ENCODE assay signal across 1 cellular context in the genomic region with DNA sequence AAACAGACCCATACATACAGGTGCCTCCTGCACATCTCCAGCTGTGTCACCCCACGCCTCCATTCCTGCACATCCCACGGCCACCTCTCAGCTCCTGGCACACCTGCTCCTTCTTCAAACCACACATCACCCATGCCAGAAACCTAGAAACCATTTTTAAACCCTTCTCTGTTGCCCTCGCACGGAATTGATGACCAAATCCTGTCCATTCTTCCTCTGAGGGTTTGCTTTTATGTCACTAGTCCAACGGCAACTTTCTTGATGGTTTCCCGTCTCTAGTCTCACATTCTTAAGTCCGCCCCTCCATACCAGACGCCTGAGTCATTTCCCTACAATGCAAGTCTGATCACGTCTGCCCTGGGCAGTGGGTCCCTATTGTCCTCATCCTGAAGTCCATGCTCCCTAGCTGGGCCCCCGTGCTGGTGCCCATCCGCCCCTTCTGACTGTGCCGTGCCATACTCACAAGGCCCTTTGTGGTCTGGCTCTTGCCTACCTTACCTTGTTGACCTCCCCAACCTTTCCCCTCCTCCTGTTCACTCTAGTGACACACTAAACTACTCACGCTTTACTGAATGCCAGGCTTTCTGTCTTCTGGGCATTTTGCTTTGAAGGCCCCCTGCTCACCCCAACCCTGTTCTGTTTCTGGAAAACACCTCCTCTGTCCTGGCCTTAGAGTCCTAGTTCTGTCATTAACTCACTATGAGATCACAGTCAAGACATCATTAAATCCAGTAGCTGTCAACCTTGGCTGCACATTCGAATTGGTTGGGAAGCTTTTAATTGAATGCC.
TF ChIP-seq lines count a peak whose summit lies in the region.

No MANE protein-coding gene starts in this region.

TF ChIP-seq in GM12878, 131 proteins besides CTCF, POLR2A, EP300 and RAD21 (continued from another document and continues in another):
- TF ChIP-seq, protein P1, sequence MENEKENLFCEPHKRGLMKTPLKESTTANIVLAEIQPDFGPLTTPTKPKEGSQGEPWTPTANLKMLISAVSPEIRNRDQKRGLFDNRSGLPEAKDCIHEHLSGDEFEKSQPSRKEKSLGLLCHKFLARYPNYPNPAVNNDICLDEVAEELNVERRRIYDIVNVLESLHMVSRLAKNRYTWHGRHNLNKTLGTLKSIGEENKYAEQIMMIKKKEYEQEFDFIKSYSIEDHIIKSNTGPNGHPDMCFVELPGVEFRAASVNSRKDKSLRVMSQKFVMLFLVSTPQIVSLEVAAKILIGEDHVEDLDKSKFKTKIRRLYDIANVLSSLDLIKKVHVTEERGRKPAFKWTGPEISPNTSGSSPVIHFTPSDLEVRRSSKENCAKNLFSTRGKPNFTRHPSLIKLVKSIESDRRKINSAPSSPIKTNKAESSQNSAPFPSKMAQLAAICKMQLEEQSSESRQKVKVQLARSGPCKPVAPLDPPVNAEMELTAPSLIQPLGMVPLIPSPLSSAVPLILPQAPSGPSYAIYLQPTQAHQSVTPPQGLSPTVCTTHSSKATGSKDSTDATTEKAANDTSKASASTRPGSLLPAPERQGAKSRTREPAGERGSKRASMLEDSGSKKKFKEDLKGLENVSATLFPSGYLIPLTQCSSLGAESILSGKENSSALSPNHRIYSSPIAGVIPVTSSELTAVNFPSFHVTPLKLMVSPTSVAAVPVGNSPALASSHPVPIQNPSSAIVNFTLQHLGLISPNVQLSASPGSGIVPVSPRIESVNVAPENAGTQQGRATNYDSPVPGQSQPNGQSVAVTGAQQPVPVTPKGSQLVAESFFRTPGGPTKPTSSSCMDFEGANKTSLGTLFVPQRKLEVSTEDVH (IDR thresholded peaks at IDR 0.05; ENCODE audit: low read depth, partially characterized antibody) = no peak
- TF ChIP-seq, protein P2, sequence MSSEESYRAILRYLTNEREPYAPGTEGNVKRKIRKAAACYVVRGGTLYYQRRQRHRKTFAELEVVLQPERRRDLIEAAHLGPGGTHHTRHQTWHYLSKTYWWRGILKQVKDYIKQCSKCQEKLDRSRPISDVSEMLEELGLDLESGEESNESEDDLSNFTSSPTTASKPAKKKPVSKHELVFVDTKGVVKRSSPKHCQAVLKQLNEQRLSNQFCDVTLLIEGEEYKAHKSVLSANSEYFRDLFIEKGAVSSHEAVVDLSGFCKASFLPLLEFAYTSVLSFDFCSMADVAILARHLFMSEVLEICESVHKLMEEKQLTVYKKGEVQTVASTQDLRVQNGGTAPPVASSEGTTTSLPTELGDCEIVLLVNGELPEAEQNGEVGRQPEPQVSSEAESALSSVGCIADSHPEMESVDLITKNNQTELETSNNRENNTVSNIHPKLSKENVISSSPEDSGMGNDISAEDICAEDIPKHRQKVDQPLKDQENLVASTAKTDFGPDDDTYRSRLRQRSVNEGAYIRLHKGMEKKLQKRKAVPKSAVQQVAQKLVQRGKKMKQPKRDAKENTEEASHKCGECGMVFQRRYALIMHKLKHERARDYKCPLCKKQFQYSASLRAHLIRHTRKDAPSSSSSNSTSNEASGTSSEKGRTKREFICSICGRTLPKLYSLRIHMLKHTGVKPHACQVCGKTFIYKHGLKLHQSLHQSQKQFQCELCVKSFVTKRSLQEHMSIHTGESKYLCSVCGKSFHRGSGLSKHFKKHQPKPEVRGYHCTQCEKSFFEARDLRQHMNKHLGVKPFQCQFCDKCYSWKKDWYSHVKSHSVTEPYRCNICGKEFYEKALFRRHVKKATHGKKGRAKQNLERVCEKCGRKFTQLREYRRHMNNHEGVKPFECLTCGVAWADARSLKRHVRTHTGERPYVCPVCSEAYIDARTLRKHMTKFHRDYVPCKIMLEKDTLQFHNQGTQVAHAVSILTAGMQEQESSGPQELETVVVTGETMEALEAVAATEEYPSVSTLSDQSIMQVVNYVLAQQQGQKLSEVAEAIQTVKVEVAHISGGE (CRISPR knock-in tag; IDR thresholded peaks at IDR 0.05) = no peak
- TF ChIP-seq, protein P3, sequence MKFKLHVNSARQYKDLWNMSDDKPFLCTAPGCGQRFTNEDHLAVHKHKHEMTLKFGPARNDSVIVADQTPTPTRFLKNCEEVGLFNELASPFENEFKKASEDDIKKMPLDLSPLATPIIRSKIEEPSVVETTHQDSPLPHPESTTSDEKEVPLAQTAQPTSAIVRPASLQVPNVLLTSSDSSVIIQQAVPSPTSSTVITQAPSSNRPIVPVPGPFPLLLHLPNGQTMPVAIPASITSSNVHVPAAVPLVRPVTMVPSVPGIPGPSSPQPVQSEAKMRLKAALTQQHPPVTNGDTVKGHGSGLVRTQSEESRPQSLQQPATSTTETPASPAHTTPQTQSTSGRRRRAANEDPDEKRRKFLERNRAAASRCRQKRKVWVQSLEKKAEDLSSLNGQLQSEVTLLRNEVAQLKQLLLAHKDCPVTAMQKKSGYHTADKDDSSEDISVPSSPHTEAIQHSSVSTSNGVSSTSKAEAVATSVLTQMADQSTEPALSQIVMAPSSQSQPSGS (IDR thresholded peaks at IDR 0.05; ENCODE audit: low read length) = no peak
- TF ChIP-seq, protein P4, sequence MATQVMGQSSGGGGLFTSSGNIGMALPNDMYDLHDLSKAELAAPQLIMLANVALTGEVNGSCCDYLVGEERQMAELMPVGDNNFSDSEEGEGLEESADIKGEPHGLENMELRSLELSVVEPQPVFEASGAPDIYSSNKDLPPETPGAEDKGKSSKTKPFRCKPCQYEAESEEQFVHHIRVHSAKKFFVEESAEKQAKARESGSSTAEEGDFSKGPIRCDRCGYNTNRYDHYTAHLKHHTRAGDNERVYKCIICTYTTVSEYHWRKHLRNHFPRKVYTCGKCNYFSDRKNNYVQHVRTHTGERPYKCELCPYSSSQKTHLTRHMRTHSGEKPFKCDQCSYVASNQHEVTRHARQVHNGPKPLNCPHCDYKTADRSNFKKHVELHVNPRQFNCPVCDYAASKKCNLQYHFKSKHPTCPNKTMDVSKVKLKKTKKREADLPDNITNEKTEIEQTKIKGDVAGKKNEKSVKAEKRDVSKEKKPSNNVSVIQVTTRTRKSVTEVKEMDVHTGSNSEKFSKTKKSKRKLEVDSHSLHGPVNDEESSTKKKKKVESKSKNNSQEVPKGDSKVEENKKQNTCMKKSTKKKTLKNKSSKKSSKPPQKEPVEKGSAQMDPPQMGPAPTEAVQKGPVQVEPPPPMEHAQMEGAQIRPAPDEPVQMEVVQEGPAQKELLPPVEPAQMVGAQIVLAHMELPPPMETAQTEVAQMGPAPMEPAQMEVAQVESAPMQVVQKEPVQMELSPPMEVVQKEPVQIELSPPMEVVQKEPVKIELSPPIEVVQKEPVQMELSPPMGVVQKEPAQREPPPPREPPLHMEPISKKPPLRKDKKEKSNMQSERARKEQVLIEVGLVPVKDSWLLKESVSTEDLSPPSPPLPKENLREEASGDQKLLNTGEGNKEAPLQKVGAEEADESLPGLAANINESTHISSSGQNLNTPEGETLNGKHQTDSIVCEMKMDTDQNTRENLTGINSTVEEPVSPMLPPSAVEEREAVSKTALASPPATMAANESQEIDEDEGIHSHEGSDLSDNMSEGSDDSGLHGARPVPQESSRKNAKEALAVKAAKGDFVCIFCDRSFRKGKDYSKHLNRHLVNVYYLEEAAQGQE (IDR thresholded peaks at IDR 0.05; ENCODE audit: low read depth, low read length) = no peak
- TF ChIP-seq CBFB (IDR thresholded peaks at IDR 0.05; ENCODE audit: low read depth) = no peak; the same call in 1 of the 2 replicates
- TF ChIP-seq ZNF274 (IDR thresholded peaks at IDR 0.05; ENCODE audit: insufficient read depth, insufficient read length) = no peak
- no peak for TF ChIP-seq ATF7 (IDR thresholded peaks at IDR 0.05; ENCODE audit: low read depth)
- no peak for TF ChIP-seq NFXL1 (IDR thresholded peaks at IDR 0.05; ENCODE audit: borderline replicate concordance)
- peak in 1 of 2 experiments; percentile 60; a peak in 2 of 4 replicates for TF ChIP-seq ETV6 (conservative IDR thresholded peaks at IDR 0.05 in 1 of 2, IDR thresholded peaks at IDR 0.05 in 1 of 2; ENCODE audit: borderline replicate concordance in 1 of 2, low read depth in 1 of 2)
- TF ChIP-seq POLR2AphosphoS2 (IDR thresholded peaks at IDR 0.05; ENCODE audit: low read depth, low read length) = no peak
- TF ChIP-seq TCF7 (IDR thresholded peaks at IDR 0.05; ENCODE audit: borderline replicate concordance) = 0 out of 2 replicates have a peak, but pooled peaks have one; percentile 34
- TF ChIP-seq TCF12 (IDR thresholded peaks at IDR 0.05; ENCODE audit: low read depth, low read length) = peak; percentile 91
- TF ChIP-seq, protein P5, sequence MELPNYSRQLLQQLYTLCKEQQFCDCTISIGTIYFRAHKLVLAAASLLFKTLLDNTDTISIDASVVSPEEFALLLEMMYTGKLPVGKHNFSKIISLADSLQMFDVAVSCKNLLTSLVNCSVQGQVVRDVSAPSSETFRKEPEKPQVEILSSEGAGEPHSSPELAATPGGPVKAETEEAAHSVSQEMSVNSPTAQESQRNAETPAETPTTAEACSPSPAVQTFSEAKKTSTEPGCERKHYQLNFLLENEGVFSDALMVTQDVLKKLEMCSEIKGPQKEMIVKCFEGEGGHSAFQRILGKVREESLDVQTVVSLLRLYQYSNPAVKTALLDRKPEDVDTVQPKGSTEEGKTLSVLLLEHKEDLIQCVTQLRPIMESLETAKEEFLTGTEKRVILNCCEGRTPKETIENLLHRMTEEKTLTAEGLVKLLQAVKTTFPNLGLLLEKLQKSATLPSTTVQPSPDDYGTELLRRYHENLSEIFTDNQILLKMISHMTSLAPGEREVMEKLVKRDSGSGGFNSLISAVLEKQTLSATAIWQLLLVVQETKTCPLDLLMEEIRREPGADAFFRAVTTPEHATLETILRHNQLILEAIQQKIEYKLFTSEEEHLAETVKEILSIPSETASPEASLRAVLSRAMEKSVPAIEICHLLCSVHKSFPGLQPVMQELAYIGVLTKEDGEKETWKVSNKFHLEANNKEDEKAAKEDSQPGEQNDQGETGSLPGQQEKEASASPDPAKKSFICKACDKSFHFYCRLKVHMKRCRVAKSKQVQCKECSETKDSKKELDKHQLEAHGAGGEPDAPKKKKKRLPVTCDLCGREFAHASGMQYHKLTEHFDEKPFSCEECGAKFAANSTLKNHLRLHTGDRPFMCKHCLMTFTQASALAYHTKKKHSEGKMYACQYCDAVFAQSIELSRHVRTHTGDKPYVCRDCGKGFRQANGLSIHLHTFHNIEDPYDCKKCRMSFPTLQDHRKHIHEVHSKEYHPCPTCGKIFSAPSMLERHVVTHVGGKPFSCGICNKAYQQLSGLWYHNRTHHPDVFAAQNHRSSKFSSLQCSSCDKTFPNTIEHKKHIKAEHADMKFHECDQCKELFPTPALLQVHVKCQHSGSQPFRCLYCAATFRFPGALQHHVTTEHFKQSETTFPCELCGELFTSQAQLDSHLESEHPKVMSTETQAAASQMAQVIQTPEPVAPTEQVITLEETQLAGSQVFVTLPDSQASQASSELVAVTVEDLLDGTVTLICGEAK (IDR thresholded peaks at IDR 0.05; ENCODE audit: borderline replicate concordance) = no peak
- no peak for TF ChIP-seq LARP7 (IDR thresholded peaks at IDR 0.05)
- TF ChIP-seq TCF3 (IDR thresholded peaks at IDR 0.05; ENCODE audit: borderline replicate concordance, insufficient read depth, low read depth, low read length) = peak; percentile 80
- TF ChIP-seq BRCA1 (IDR thresholded peaks at IDR 0.05; ENCODE audit: low read depth, low read length) = no peak
- TF ChIP-seq RUNX3 (IDR thresholded peaks at IDR 0.05; ENCODE audit: low read length) = peak; percentile 87
- TF ChIP-seq EED (IDR thresholded peaks at IDR 0.05; ENCODE audit: low read depth) = peak; percentile 83
- peak; percentile 80; the same call in 1 of the 2 replicates for TF ChIP-seq NFIC (IDR thresholded peaks at IDR 0.05; ENCODE audit: low read depth, low read length)
- TF ChIP-seq EGR1 (IDR thresholded peaks at IDR 0.05; ENCODE audit: borderline replicate concordance in 1 of 2, low read depth in 2 of 2, low read length in 2 of 2) = peak in 1 of 2 experiments; percentile 19; a peak in 1 of 3 replicates
- peak; percentile 91 for TF ChIP-seq FOXM1 (IDR thresholded peaks at IDR 0.05; ENCODE audit: low read depth, low read length)
- TF ChIP-seq ZBED1 (IDR thresholded peaks at IDR 0.05; ENCODE audit: borderline replicate concordance) = peak; percentile 28; the same call in 1 of the 2 replicates
- 0 out of 4 replicates have a peak, but pooled peaks have one; percentile 29 to 31 for TF ChIP-seq IKZF2 (IDR thresholded peaks at IDR 0.05)
- peak; percentile 74; the same call in 1 of the 2 replicates for TF ChIP-seq MTA3 (IDR thresholded peaks at IDR 0.05; ENCODE audit: borderline replicate concordance, low read length)
- peak; percentile 93 for TF ChIP-seq CREB1 (IDR thresholded peaks at IDR 0.05; ENCODE audit: low read depth)
- TF ChIP-seq POU2F2 (IDR thresholded peaks at IDR 0.05; ENCODE audit: borderline replicate concordance, low read depth, low read length) = peak; percentile 55; the same call in 1 of the 3 replicates
- TF ChIP-seq ZSCAN29 (IDR thresholded peaks at IDR 0.05) = no peak
- peak; percentile 77 for TF ChIP-seq JUNB (IDR thresholded peaks at IDR 0.05)
- TF ChIP-seq CBX5 (IDR thresholded peaks at IDR 0.05; ENCODE audit: low read depth) = no peak
- TF ChIP-seq, protein P6, sequence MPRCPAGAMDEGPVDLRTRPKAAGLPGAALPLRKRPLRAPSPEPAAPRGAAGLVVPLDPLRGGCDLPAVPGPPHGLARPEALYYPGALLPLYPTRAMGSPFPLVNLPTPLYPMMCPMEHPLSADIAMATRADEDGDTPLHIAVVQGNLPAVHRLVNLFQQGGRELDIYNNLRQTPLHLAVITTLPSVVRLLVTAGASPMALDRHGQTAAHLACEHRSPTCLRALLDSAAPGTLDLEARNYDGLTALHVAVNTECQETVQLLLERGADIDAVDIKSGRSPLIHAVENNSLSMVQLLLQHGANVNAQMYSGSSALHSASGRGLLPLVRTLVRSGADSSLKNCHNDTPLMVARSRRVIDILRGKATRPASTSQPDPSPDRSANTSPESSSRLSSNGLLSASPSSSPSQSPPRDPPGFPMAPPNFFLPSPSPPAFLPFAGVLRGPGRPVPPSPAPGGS (IDR thresholded peaks at IDR 0.05; ENCODE audit: borderline replicate concordance, insufficient read depth, low read depth, low read length, poor library complexity, severe bottlenecking) = no peak
- TF ChIP-seq MTA2 (IDR thresholded peaks at IDR 0.05; ENCODE audit: low read depth) = peak; percentile 46; the same call in 1 of the 2 replicates
- no peak for TF ChIP-seq NRF1 (conservative IDR thresholded peaks at IDR 0.05; ENCODE audit: low read depth, low read length)
- 0 out of 2 replicates have a peak, but pooled peaks have one; percentile 40 for TF ChIP-seq TBL1XR1 (IDR thresholded peaks at IDR 0.05; ENCODE audit: low read depth, low read length)
- peak; percentile 59; the same call in 1 of the 2 replicates for TF ChIP-seq IKZF1 (conservative IDR thresholded peaks at IDR 0.05)
- TF ChIP-seq SMC3 (IDR thresholded peaks at IDR 0.05; ENCODE audit: borderline replicate concordance, low read length) = no peak
- no peak for TF ChIP-seq RCOR1 (conservative IDR thresholded peaks at IDR 0.05; ENCODE audit: low read depth, low read length)
- no peak for TF ChIP-seq SP1 (IDR thresholded peaks at IDR 0.05; ENCODE audit: low read depth, low read length)
- no peak for TF ChIP-seq STAT3 (IDR thresholded peaks at IDR 0.05; ENCODE audit: low read depth, low read length)
- TF ChIP-seq DPF2 (IDR thresholded peaks at IDR 0.05) = 0 out of 2 replicates have a peak, but pooled peaks have one; percentile 39
